In genomic region chr5:159965031-159965837, GRCh38 we compare ENCODE assay signal across 9 cellular contexts. TPM values are rescaled to one million over a fixed set of nuclear protein-coding genes. Genes with fewer than 3 reads are reported as not detected.
DNase-seq lines count a peak whose midpoint lies in the region; ATAC-seq and TF ChIP-seq lines count a peak whose summit lies in the region.
"Had no signal": no experiment of that assay in that cellular context is flagged by ENCODE, and none has a peak within 500 bp of the region (broad histone marks: within the 10 kb centered on the region; RNA-seq: fewer than 3 reads in every experiment).

No MANE protein-coding gene starts in this region.

- TF ChIP-seq POLR2A in erythroblast (IDR thresholded peaks at IDR 0.05; ENCODE audit: low read length): no peak

- no peaks in the 10 kb centered on the region for H3K36me3 Mint-ChIP-seq in HFFc6 (ENCODE audit: low read depth)
- no peaks in the 10 kb centered on the region for H3K36me3 Mint-ChIP-seq in naive B cell

- no peaks in the 10 kb centered on the region for H3F3A ChIP-seq in SU-DHL-6 (ENCODE audit: insufficient read depth)

- no peaks in the 10 kb centered on the region; the same call in 1 of the 2 replicates for H3K27me3 Mint-ChIP-seq in HFFc6 (ENCODE audit: insufficient read depth)
- peaks cover 35 to 45% (median 42%) of the 10 kb centered on the region in 3 donors for H3K27me3 Mint-ChIP-seq in naive B cell

- H3K27ac Mint-ChIP-seq in HFFc6: no peak overlapping the region
- H3K27ac Mint-ChIP-seq in naive B cell: no peak overlapping the region

- peak; percentile 79 for DNase-seq in D341Med (ENCODE audit: low spot score)
- DNase-seq in HFFc6: peak; percentile 22
- DNase-seq in erythroblast (lab: John Stamatoyannopoulos, UW): peak; percentile 24 to 40
- DNase-seq in naive B cell: no peak
- no peak for DNase-seq in putamen (ENCODE audit: low spot score)
- DNase-seq in NCI-H2081 treated with DMSO at 0.1 percent for 48 hours (lab: John Stamatoyannopoulos, UW): no peak

- H3K27me3 ChIP-seq in SU-DHL-6 (ENCODE audit: low read length): no peaks in the 10 kb centered on the region
- H3K27me3 ChIP-seq: vagina had no signal

- H3K9me3 Mint-ChIP-seq in HFFc6 (no peaks in the 10 kb centered on the region), naive B cell (no peaks in the 10 kb centered on the region)

- peaks cover 13% of the 10 kb centered on the region for H3K4me1 Mint-ChIP-seq in HFFc6 (ENCODE audit: low read depth)
- H3K4me1 Mint-ChIP-seq in naive B cell: peaks cover 0 to 7% (median 0%) of the 10 kb centered on the region in 3 donors

- H4K20me1 ChIP-seq in SU-DHL-6 (ENCODE audit: low read depth, low read length): no peaks in the 10 kb centered on the region

- no peak overlapping the region for H3K9ac ChIP-seq in SU-DHL-6 (ENCODE audit: low read length)

- no peaks in the 10 kb centered on the region for H3K9me2 ChIP-seq in SU-DHL-6 (replicated peaks; ENCODE audit: insufficient read depth, low read length)

- H3K4me2 ChIP-seq in SU-DHL-6 (ENCODE audit: low read depth, low read length, poor library complexity, severe bottlenecking): no peak overlapping the region

- H3K4me3 Mint-ChIP-seq in HFFc6 (no peak overlapping the region), naive B cell (no peak overlapping the region)

- H3K36me3 ChIP-seq in SU-DHL-6 (ENCODE audit: low read length): no peaks in the 10 kb centered on the region
- H3K36me3 ChIP-seq: vagina had no signal

- no peak overlapping the region for H3K27ac ChIP-seq in SU-DHL-6 (ENCODE audit: low read depth, low read length)
- H3K27ac ChIP-seq: vagina had no signal

- H3K4me3 ChIP-seq in SU-DHL-6 (ENCODE audit: insufficient read depth, low read length, poor library complexity, severe bottlenecking): no peak overlapping the region
- H3K4me3 ChIP-seq: vagina had no signal

- H3K79me2 ChIP-seq in SU-DHL-6 (ENCODE audit: insufficient read depth, low read length): no peaks in the 10 kb centered on the region

- H2AFZ ChIP-seq in SU-DHL-6 (ENCODE audit: low read depth, low read length, severe bottlenecking): no peak overlapping the region

- H3K9me3 ChIP-seq in SU-DHL-6 (ENCODE audit: insufficient read depth, low read length): no peaks in the 10 kb centered on the region
- H3K9me3 ChIP-seq: vagina had no signal

- ATAC-seq in naive B cell (ENCODE audit: low read depth in 2 of 2) (peak; percentile 37 to 40), HG02970 (IDR thresholded peaks at IDR 0.05; ENCODE audit: low FRiP score, unreplicated experiment) (no peak)

- TF ChIP-seq CTCF in HFFc6 (IDR thresholded peaks at IDR 0.05) (peak; percentile 74), SU-DHL-6 (IDR thresholded peaks at IDR 0.05; ENCODE audit: insufficient read depth, low read length, poor library complexity, severe bottlenecking) (peak; percentile 32)

RNA-seq across cellular contexts. Expression of gene TTC1, which starts 43.7 kb away (rescaled TPM):
- 10 to 100 TPM; 63.9 to 76.0 (median 70.6) TPM for total RNA-seq in HFFc6 (2021; fragmentation: NEBNext Ultra II Directional; extraction: Animal tissue kit (Norgen Biotek cat#: 25700))
- 100 to 1,000 TPM in 2 of 6 donors, 10 to 100 TPM in 4; 85.2 to 153 (median 96.7) TPM for polyA plus RNA-seq in naive B cell (ENCODE audit: low read depth in 6 of 6)

RNA-seq across cellular contexts. Expression of gene ADRA1B, which starts 49.0 kb away (rescaled TPM):
- under 1 TPM; 0.17 to 0.57 (median 0.38) TPM for total RNA-seq in HFFc6 (2021; fragmentation: NEBNext Ultra II Directional; extraction: Animal tissue kit (Norgen Biotek cat#: 25700))
- polyA plus RNA-seq in naive B cell (ENCODE audit: low read depth in 6 of 6): not detected

Comparison
In these comparisons a context has a peak if more than half of its experiments do, and no peak if none do; other contexts are left out.
1. DNase-seq: peak in D341Med (single experiment), HFFc6 (single experiment) and erythroblast (2 of 2); none in naive B cell (single experiment), putamen (single experiment) and NCI-H2081 treated with DMSO at 0.1 percent for 48 hours (single experiment).